11 cellular contexts compared by ENCODE assay signal in genomic region chr3:32398531-32398930, GRCh38. TPM values are rescaled to one million over a fixed set of nuclear protein-coding genes. Genes with fewer than 3 reads are reported as not detected.
A peak's percentile ranks its signal among the peaks of the same experiment; 100 is the strongest.
DNase-seq lines count a peak whose midpoint lies in the region; ATAC-seq and TF ChIP-seq lines count a peak whose summit lies in the region.
"Had no signal": no experiment of that assay in that cellular context is flagged by ENCODE, and none has a peak within 500 bp of the region (broad histone marks: within the 10 kb centered on the region; RNA-seq: fewer than 3 reads in every experiment).

No MANE protein-coding gene starts in this region.

- no CpG with 5 or more reads among the region's 10 CpGs for WGBS in neuronal stem cell (ENCODE audit: extremely low coverage in 2 of 2, insufficient read length in 2 of 2, insufficient replicate concordance in 1 of 2), 2 donors

- H3K9me3 Mint-ChIP-seq in activated CD4-positive, alpha-beta memory T cell treated with anti-CD3 and anti-CD28 coated beads for 36 hours, result no peaks in the 10 kb centered on the region
- no peaks in the 10 kb centered on the region for H3K9me3 Mint-ChIP-seq in activated CD4-positive, alpha-beta memory T cell treated with anti-CD3 and anti-CD28 coated beads, Interleukin-2, amount 10 ng/mL, durations not matched to agents 7 days and 5 days
- no peaks in the 10 kb centered on the region for H3K9me3 Mint-ChIP-seq in endothelial cell (ENCODE audit: unreplicated experiment)
- H3K9me3 Mint-ChIP-seq: endodermal cell had no signal

- H2BK15ac ChIP-seq in neuronal stem cell (ENCODE audit: low read length), result no peak overlapping the region

- no peak overlapping the region for H2AK5ac ChIP-seq in neuronal stem cell (ENCODE audit: low read depth, low read length)

- no peak overlapping the region for H3K4me2 ChIP-seq in neuronal stem cell (ENCODE audit: insufficient read depth, low read length, poor library complexity, severe bottlenecking)

- peaks cover 8% of the 10 kb centered on the region for H3K36me3 Mint-ChIP-seq in activated CD4-positive, alpha-beta memory T cell treated with anti-CD3 and anti-CD28 coated beads for 36 hours
- H3K36me3 Mint-ChIP-seq in activated CD4-positive, alpha-beta memory T cell treated with anti-CD3 and anti-CD28 coated beads, Interleukin-2, amount 10 ng/mL, durations not matched to agents 7 days and 5 days (ENCODE audit: low read depth), result peaks cover 16% of the 10 kb centered on the region
- peaks cover 3% of the 10 kb centered on the region for H3K36me3 Mint-ChIP-seq in endothelial cell (ENCODE audit: low read depth, unreplicated experiment)

- ATAC-seq in sciatic nerve, result peak; percentile 14

- no peak for TF ChIP-seq CTCF in endothelial cell (IDR thresholded peaks at IDR 0.05; ENCODE audit: unreplicated experiment)

- no peak overlapping the region for H3K27ac ChIP-seq in neuronal stem cell (replicated peaks; ENCODE audit: low read length)
- H3K27ac ChIP-seq: SJSA1 had no signal

- no peaks in the 10 kb centered on the region for H3K27me3 Mint-ChIP-seq in activated CD4-positive, alpha-beta memory T cell treated with anti-CD3 and anti-CD28 coated beads for 36 hours
- H3K27me3 Mint-ChIP-seq in activated CD4-positive, alpha-beta memory T cell treated with anti-CD3 and anti-CD28 coated beads, Interleukin-2, amount 10 ng/mL, durations not matched to agents 7 days and 5 days, result no peaks in the 10 kb centered on the region
- peaks cover 12% of the 10 kb centered on the region for H3K27me3 Mint-ChIP-seq in endothelial cell (ENCODE audit: unreplicated experiment)

- no peak overlapping the region for H3K14ac ChIP-seq in neuronal stem cell (ENCODE audit: low read length)

- CTCF ChIA-PET in activated CD4-positive, alpha-beta memory T cell treated with anti-CD3 and anti-CD28 coated beads for 36 hours (lab: Charles Lee), result interaction anchor here (0.7 to 8.7 kb wide), 8 partner anchors 12 to 222 kb away, joined by 3 to 101 read pairs (median 4); no protein-coding TSS in a partner anchor
- CTCF ChIA-PET in activated CD4-positive, alpha-beta memory T cell treated with anti-CD3 and anti-CD28 coated beads, Interleukin-2, amount 10 ng/mL, durations not matched to agents 7 days and 5 days (lab: Charles Lee), result interaction anchor here (2.4 to 5.7 kb wide), 3 partner anchors 22 to 70 kb away, joined by 8 to 45 read pairs (median 15); no protein-coding TSS in a partner anchor

- POLR2A ChIA-PET in activated CD4-positive, alpha-beta memory T cell treated with anti-CD3 and anti-CD28 coated beads for 36 hours (lab: Charles Lee), result no interaction called here
- POLR2A ChIA-PET in activated CD4-positive, alpha-beta memory T cell treated with anti-CD3 and anti-CD28 coated beads, Interleukin-2, amount 10 ng/mL, durations not matched to agents 7 days and 5 days (lab: Charles Lee), result no interaction called here

- H4K91ac ChIP-seq in neuronal stem cell (ENCODE audit: low read depth, low read length, poor library complexity), result no peak overlapping the region

- no peak overlapping the region for H3K9ac ChIP-seq in neuronal stem cell (ENCODE audit: low read depth, low read length, poor library complexity)

- H3K4me3 Mint-ChIP-seq in activated CD4-positive, alpha-beta memory T cell treated with anti-CD3 and anti-CD28 coated beads for 36 hours, result no peak overlapping the region
- H3K4me3 Mint-ChIP-seq in activated CD4-positive, alpha-beta memory T cell treated with anti-CD3 and anti-CD28 coated beads, Interleukin-2, amount 10 ng/mL, durations not matched to agents 7 days and 5 days, result no peak overlapping the region
- H3K4me3 Mint-ChIP-seq in endothelial cell (ENCODE audit: unreplicated experiment), result no peak overlapping the region
- H3K4me3 Mint-ChIP-seq: endodermal cell had no signal

- no peak overlapping the region for H2BK12ac ChIP-seq in neuronal stem cell (ENCODE audit: low read length)

- H2BK120ac ChIP-seq in neuronal stem cell (ENCODE audit: low read depth, low read length), result no peak overlapping the region

- H3K36me3 ChIP-seq in neuronal stem cell (replicated peaks in 1 of 2; ENCODE audit: control insufficient read depth in 2 of 2, insufficient read depth in 2 of 2, low read length in 2 of 2), result peaks cover 0 to 8% of the 10 kb centered on the region in 2 donors
- H3K36me3 ChIP-seq: SJSA1 had no signal

- no peak overlapping the region for H2BK5ac ChIP-seq in neuronal stem cell (ENCODE audit: low read length)

- no peak overlapping the region for H3K23ac ChIP-seq in neuronal stem cell (ENCODE audit: low read depth, low read length, poor library complexity)

- H3K27me3 ChIP-seq in neuronal stem cell (ENCODE audit: control insufficient read depth in 3 of 3, insufficient read depth in 3 of 3, low read depth in 1 of 3, low read length in 3 of 3), result peaks cover 0 to 3% (median 0%) of the 10 kb centered on the region in 3 experiments
- H3K27me3 ChIP-seq: SJSA1 had no signal

- DNase-seq in activated CD4-positive, alpha-beta memory T cell treated with anti-CD3 and anti-CD28 coated beads for 36 hours, result no peak
- no peak for DNase-seq in activated CD4-positive, alpha-beta memory T cell treated with anti-CD3 and anti-CD28 coated beads, Interleukin-2, amount 10 ng/mL, durations not matched to agents 7 days and 5 days
- peak; percentile 36 for DNase-seq in NOMO-1 treated with dmso at 0.1 percent for 144 hours (lab: John Stamatoyannopoulos, UW; ENCODE audit: unreplicated experiment)
- DNase-seq in endothelial cell (ENCODE audit: low spot score), result no peak
- no peak for DNase-seq in sciatic nerve (ENCODE audit: low spot score)
- no peak for DNase-seq in stimulated activated CD8-positive, alpha-beta memory T cell treated with anti-CD3 and anti-CD28 coated beads, Interleukin-4, amount 100 ng/mL, for 48 hours
- DNase-seq in neuronal stem cell (ENCODE audit: low spot score), result no peak
- DNase-seq in mucosa of gallbladder (ENCODE audit: low spot score), result no peak
- DNase-seq: endodermal cell, NCI-H510A treated with DMSO at 0.1 percent for 48 hours had no signal

- H3K79me1 ChIP-seq in neuronal stem cell (ENCODE audit: low read depth, low read length), result no peaks in the 10 kb centered on the region

- peaks cover 67% of the 10 kb centered on the region for H3K4me1 Mint-ChIP-seq in activated CD4-positive, alpha-beta memory T cell treated with anti-CD3 and anti-CD28 coated beads for 36 hours (ENCODE audit: low read depth)
- H3K4me1 Mint-ChIP-seq in activated CD4-positive, alpha-beta memory T cell treated with anti-CD3 and anti-CD28 coated beads, Interleukin-2, amount 10 ng/mL, durations not matched to agents 7 days and 5 days, result peaks cover 77% of the 10 kb centered on the region
- peaks cover 48% of the 10 kb centered on the region for H3K4me1 Mint-ChIP-seq in endothelial cell (ENCODE audit: unreplicated experiment)

- H3K18ac ChIP-seq in neuronal stem cell (ENCODE audit: low read length), result no peak overlapping the region

- H3K4me1 ChIP-seq in neuronal stem cell (ENCODE audit: control insufficient read depth in 2 of 2, insufficient read depth in 1 of 2, low read depth in 1 of 2, low read length in 2 of 2), result peaks cover 6 to 14% of the 10 kb centered on the region in 2 donors

- H3K27ac Mint-ChIP-seq in activated CD4-positive, alpha-beta memory T cell treated with anti-CD3 and anti-CD28 coated beads for 36 hours, result peak overlapping the region; percentile 49
- no peak overlapping the region for H3K27ac Mint-ChIP-seq in activated CD4-positive, alpha-beta memory T cell treated with anti-CD3 and anti-CD28 coated beads, Interleukin-2, amount 10 ng/mL, durations not matched to agents 7 days and 5 days
- peak overlapping the region; percentile 28 for H3K27ac Mint-ChIP-seq in endothelial cell (ENCODE audit: unreplicated experiment)
- H3K27ac Mint-ChIP-seq: endodermal cell had no signal

- no peak overlapping the region for H3K4me3 ChIP-seq in neuronal stem cell (ENCODE audit: low read length in 2 of 2)
- H3K4me3 ChIP-seq: SJSA1 had no signal

- H2AFZ ChIP-seq in neuronal stem cell (ENCODE audit: low read length), result no peak overlapping the region

- no peak overlapping the region for H3K4ac ChIP-seq in neuronal stem cell (ENCODE audit: low read length)

- no peaks in the 10 kb centered on the region for H3K9me3 ChIP-seq in neuronal stem cell (replicated peaks in 1 of 2; ENCODE audit: control insufficient read depth in 2 of 2, insufficient read depth in 1 of 2, low read depth in 1 of 2, low read length in 2 of 2)
- H3K9me3 ChIP-seq: SJSA1 had no signal

- no peak overlapping the region for H4K8ac ChIP-seq in neuronal stem cell (ENCODE audit: low read depth, low read length)

- intact Hi-C loops in activated CD4-positive, alpha-beta memory T cell treated with anti-CD3 and anti-CD28 coated beads for 36 hours (cut with micrococcal nuclease), result loop anchor here (2.0 to 10.0 kb wide), 4 partner anchors 64 to 286 kb away; partner anchors contain the start of gene CNOT10
- intact Hi-C loops in sciatic nerve (cut with DNase I), result loop anchor here (10.0 kb wide), 1 partner anchor 66 kb away; no protein-coding TSS in a partner anchor

RNA-seq across cellular contexts. Expression of gene CMTM7, which starts 6.9 kb away (rescaled TPM):
- total RNA-seq in activated CD4-positive, alpha-beta memory T cell treated with anti-CD3 and anti-CD28 coated beads for 36 hours, result 10 to 100 TPM; 46.1 to 47.1 TPM
- 10 to 100 TPM; 47.0 to 47.3 TPM for total RNA-seq in activated CD4-positive, alpha-beta memory T cell treated with anti-CD3 and anti-CD28 coated beads, Interleukin-2, amount 10 ng/mL, durations not matched to agents 7 days and 5 days
- total RNA-seq in endothelial cell (ENCODE audit: unreplicated experiment), result 54.4 TPM
- total RNA-seq in sciatic nerve, result 19.5 TPM
- 48.3 TPM for polyA plus RNA-seq in neuronal stem cell (2013, experiment 1 of 2)
- polyA plus RNA-seq in neuronal stem cell (2013, experiment 2 of 2), result 46.3 TPM
- 19.3 TPM for total RNA-seq in mucosa of gallbladder
